8 cellular contexts compared by ENCODE assay signal in the genomic region with DNA sequence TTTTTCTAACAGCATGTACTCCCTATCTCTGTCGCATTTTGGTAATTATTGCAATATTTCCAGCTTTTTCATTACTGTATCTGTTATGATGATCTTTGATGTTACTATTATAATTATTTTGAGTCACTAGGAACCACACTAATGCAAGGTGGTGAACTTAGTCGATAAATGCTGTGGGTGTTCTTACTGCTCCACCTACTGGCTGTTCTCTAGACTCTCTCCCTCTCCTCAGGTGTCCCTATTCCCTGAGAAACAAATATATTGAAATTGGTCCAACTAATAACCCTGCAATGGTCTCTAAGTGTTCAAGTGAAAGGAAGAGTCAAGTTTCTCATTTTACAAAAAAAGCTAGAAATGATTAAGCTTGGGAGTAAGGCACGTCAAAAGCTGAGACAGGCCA. TPM values are rescaled to one million over a fixed set of nuclear protein-coding genes. Genes with fewer than 3 reads are reported as not detected.
DNase-seq lines count a peak whose midpoint lies in the region; ATAC-seq, FAIRE-seq and TF ChIP-seq lines count a peak whose summit lies in the region.

No MANE protein-coding gene starts in this region.

- no peak for TF ChIP-seq EP300 in H1 (IDR thresholded peaks at IDR 0.05; ENCODE audit: borderline replicate concordance in 1 of 2, low read depth in 2 of 2, low read length in 2 of 2)

- H3K27ac ChIP-seq in KMS-11 (no peak overlapping the region), H1 (ENCODE audit: low read depth, low read length) (no peak overlapping the region), colonic mucosa (no peak overlapping the region)

- H3K79me2 ChIP-seq in KMS-11 (ENCODE audit: insufficient read depth, low read depth) (peaks cover 32% of the 10 kb centered on the region), H1 (ENCODE audit: control insufficient read depth in 1 of 2, insufficient read depth in 2 of 2, low read length in 2 of 2) (peaks cover 0 to 20% of the 10 kb centered on the region in 2 experiments; a peak in 2 of 4 replicates)

- no peak overlapping the region for H2AFZ ChIP-seq in KMS-11 (ENCODE audit: low read depth)
- H2AFZ ChIP-seq in H1 (ENCODE audit: low read length) = no peak overlapping the region

- no peak overlapping the region for H2BK15ac ChIP-seq in H1 (ENCODE audit: low read length)

- H3K4me1 ChIP-seq in BE2C = no peaks in the 10 kb centered on the region
- H3K4me1 ChIP-seq in KMS-11 (ENCODE audit: low read depth, poor library complexity, severe bottlenecking) = peaks cover 13% of the 10 kb centered on the region
- H3K4me1 ChIP-seq in H1 (replicated peaks in 1 of 4; ENCODE audit: control insufficient read depth in 3 of 4, insufficient read depth in 4 of 4, low read length in 3 of 4) = no peaks in the 10 kb centered on the region
- no peaks in the 10 kb centered on the region for H3K4me1 ChIP-seq in colonic mucosa

- no peak overlapping the region for H3K14ac ChIP-seq in H1 (ENCODE audit: insufficient read length)

- H3K4me3 ChIP-seq in BE2C (ENCODE audit: low read depth, low read length) (no peak overlapping the region), KMS-11 (IDR thresholded peaks at IDR 0.05; ENCODE audit: insufficient read depth, low read depth, low read length) (no peak overlapping the region), H1 (ENCODE audit: extremely low read depth in 1 of 4, insufficient read depth in 2 of 4, low read depth in 3 of 4, low read length in 4 of 4) (no peak overlapping the region), colonic mucosa (no peak overlapping the region)

- H3K27me3 ChIP-seq in BE2C = no peaks in the 10 kb centered on the region
- no peaks in the 10 kb centered on the region for H3K27me3 ChIP-seq in KMS-11 (ENCODE audit: insufficient read depth, low read depth)
- peaks cover 0 to 3% (median 0%) of the 10 kb centered on the region in 4 experiments; a peak in 1 of 7 replicates for H3K27me3 ChIP-seq in H1 (replicated peaks in 1 of 4; ENCODE audit: control insufficient read depth in 3 of 4, extremely low read depth in 1 of 4, insufficient read depth in 3 of 4, low read length in 3 of 4)
- no peaks in the 10 kb centered on the region for H3K27me3 ChIP-seq in colonic mucosa

- H2AK5ac ChIP-seq in H1 (ENCODE audit: low read depth, low read length) = no peak overlapping the region

- H3K23ac ChIP-seq in H1 (ENCODE audit: insufficient read length) = no peak overlapping the region

- H3K4me1 Mint-ChIP-seq in type B pancreatic cell (ENCODE audit: unreplicated experiment) = peaks cover 4% of the 10 kb centered on the region

- H3K36me3 ChIP-seq in BE2C = no peaks in the 10 kb centered on the region
- 0 out of 2 replicates have a peak, but pooled peaks cover 5% of the 10 kb centered on the region for H3K36me3 ChIP-seq in KMS-11 (ENCODE audit: insufficient read depth)
- H3K36me3 ChIP-seq in H1 (ENCODE audit: control insufficient read depth in 2 of 4, insufficient read depth in 4 of 4, low read length in 3 of 4) = peaks cover 4 to 64% (median 28%) of the 10 kb centered on the region in 4 experiments; a peak in 6 of 8 replicates
- H3K36me3 ChIP-seq in colonic mucosa = no peaks in the 10 kb centered on the region

- TF ChIP-seq RAD21 in H1 (IDR thresholded peaks at IDR 0.05 in 1 of 2, conservative IDR thresholded peaks at IDR 0.05 in 1 of 2; ENCODE audit: low read depth in 2 of 2, low read length in 2 of 2) = peak; percentile 61 to 67

- 92% methylated on average over 3 of the region's 3 CpGs; no CpG with 5 or more reads in 1 of the 2 experiments for WGBS in H1 (ENCODE audit: extremely low coverage in 1 of 2, insufficient coverage in 1 of 2, insufficient read length in 1 of 2, insufficient replicate concordance in 2 of 2, low coverage in 1 of 2, low lambda C conversion rate in 2 of 2, missing lambda C conversion rate in 1 of 2), 2 experiments

- no peak overlapping the region for H4K5ac ChIP-seq in H1 (ENCODE audit: insufficient read length, low read depth, low read length)

- DNase-seq in BE2C (no peak), H1 (ENCODE audit: low read depth in 1 of 2, low spot score in 2 of 2) (no peak), type B pancreatic cell (ENCODE audit: extremely low spot score, unreplicated experiment) (no peak), mesenteric fat pad (ENCODE audit: low spot score) (no peak), colonic mucosa (no peak)
- DNase-seq in NK-92 treated with Interleukin-12 subunit alpha and Interleukin-12 subunit beta, amount 100 ng/mL, for 24 hours (lab: John Stamatoyannopoulos, UW) = no peak

- H3K36me3 Mint-ChIP-seq in type B pancreatic cell = peaks cover 29% of the 10 kb centered on the region

- intact Hi-C loops in colonic mucosa (cut with DNase I) = no loop called here

- FAIRE-seq in H1 (lab: Jason Lieb, UNC) = no peak

- no peaks in the 10 kb centered on the region for H3K23me2 ChIP-seq in H1 (ENCODE audit: low read depth, low read length)

- no peak overlapping the region for H3K9ac ChIP-seq in KMS-11
- H3K9ac ChIP-seq in H1 (replicated peaks in 1 of 4; ENCODE audit: extremely low read depth in 1 of 4, low read depth in 3 of 4, low read length in 3 of 4) = no peak overlapping the region
- H3K9ac ChIP-seq in colonic mucosa (ENCODE audit: low read depth in 2 of 2, low read length in 2 of 2) = no peak overlapping the region

- no peak overlapping the region for H2BK12ac ChIP-seq in H1 (ENCODE audit: low read depth, low read length)

- H3K27ac Mint-ChIP-seq in type B pancreatic cell = no peak overlapping the region

- H2BK120ac ChIP-seq in H1 (replicated peaks; ENCODE audit: low read depth, low read length) = no peak overlapping the region

- H3K79me1 ChIP-seq in H1 (ENCODE audit: low read depth, low read length) = no peaks in the 10 kb centered on the region

- H3K4me2 ChIP-seq in KMS-11 (no peak overlapping the region), H1 (ENCODE audit: insufficient read depth in 1 of 2, low read depth in 2 of 2, low read length in 2 of 2) (no peak overlapping the region)

- no peak for TF ChIP-seq POLR2A in H1 (IDR thresholded peaks at IDR 0.05; ENCODE audit: control extremely low read depth in 1 of 2, low read depth in 2 of 2, low read length in 2 of 2)

- H3K9me3 ChIP-seq in BE2C (no peaks in the 10 kb centered on the region), H1 (ENCODE audit: insufficient read depth in 2 of 2, low read depth in 1 of 2, low read length in 1 of 2) (no peaks in the 10 kb centered on the region), colonic mucosa (no peaks in the 10 kb centered on the region)

- no peak overlapping the region for H3K56ac ChIP-seq in H1 (replicated peaks; ENCODE audit: insufficient read length, low read depth, low read length)

- H3K9me3 Mint-ChIP-seq in type B pancreatic cell = no peaks in the 10 kb centered on the region

- no peak overlapping the region for H4K91ac ChIP-seq in H1 (replicated peaks; ENCODE audit: insufficient read length, low read length)

- no peaks in the 10 kb centered on the region for H3K27me3 Mint-ChIP-seq in type B pancreatic cell

- H3K4me3 Mint-ChIP-seq in type B pancreatic cell = no peak overlapping the region

- CTCF ChIA-PET in H1 (lab: Charles Lee; ENCODE audit: partially characterized antibody) = interaction anchor here (0.9 to 3.9 kb wide), 15 partner anchors 8 to 990 kb away, joined by 3 to 15 read pairs (median 5); a partner anchor contains a TSS

- H2BK20ac ChIP-seq in H1 (ENCODE audit: low read length) = no peak overlapping the region

- no peak overlapping the region for H3K18ac ChIP-seq in H1 (ENCODE audit: extremely low read depth, low read length)

- H3K4ac ChIP-seq in H1 (replicated peaks; ENCODE audit: insufficient read length, low read depth, low read length) = no peak overlapping the region

- H4K8ac ChIP-seq in H1 (ENCODE audit: extremely low read depth, insufficient read depth, low read length) = no peak overlapping the region

- peak; percentile 69 for ATAC-seq in GM19324 (IDR thresholded peaks at IDR 0.05; ENCODE audit: low FRiP score, unreplicated experiment)

- peak; percentile 50 for TF ChIP-seq CTCF in BE2C (IDR thresholded peaks at IDR 0.05; ENCODE audit: low read depth, low read length)
- TF ChIP-seq CTCF in KMS-11 (conservative IDR thresholded peaks at IDR 0.05; ENCODE audit: low read depth, low read length) = peak; percentile 67
- TF ChIP-seq CTCF in H1 (IDR thresholded peaks at IDR 0.05; ENCODE audit: control extremely low read depth in 1 of 3, insufficient read depth in 1 of 3, low read depth in 1 of 3, low read length in 3 of 3) = peak in 2 of 3 experiments; percentile 39 to 58; a peak in 3 of 4 replicates
- TF ChIP-seq CTCF in type B pancreatic cell (conservative IDR thresholded peaks at IDR 0.05) = peak; percentile 68
- TF ChIP-seq CTCF in colonic mucosa (IDR thresholded peaks at IDR 0.05) = no peak

- H4K20me1 ChIP-seq in KMS-11 (ENCODE audit: insufficient read depth) = peaks cover 6% of the 10 kb centered on the region; the same call in 1 of the 2 replicates
- H4K20me1 ChIP-seq in H1 (replicated peaks in 1 of 2; ENCODE audit: control insufficient read depth in 1 of 2, insufficient read depth in 2 of 2, low read length in 2 of 2) = no peaks in the 10 kb centered on the region

- POLR2A ChIA-PET in H1 (lab: Charles Lee; ENCODE audit: partially characterized antibody) = interaction anchor here (1.7 to 3.2 kb wide), 2 partner anchors 8 to 11 kb away, joined by 4 to 14 read pairs; a partner anchor contains a TSS

- H2BK5ac ChIP-seq in H1 (ENCODE audit: low read depth, low read length) = no peak overlapping the region

TF ChIP-seq in H1, 55 proteins besides CTCF, POLR2A, EP300 and RAD21:
- no peak for TF ChIP-seq GABPA (IDR thresholded peaks at IDR 0.05; ENCODE audit: borderline replicate concordance, insufficient read depth, low read length)
- no peak for TF ChIP-seq YY1 (IDR thresholded peaks at IDR 0.05; ENCODE audit: low read depth, low read length)
- TF ChIP-seq, protein P1, sequence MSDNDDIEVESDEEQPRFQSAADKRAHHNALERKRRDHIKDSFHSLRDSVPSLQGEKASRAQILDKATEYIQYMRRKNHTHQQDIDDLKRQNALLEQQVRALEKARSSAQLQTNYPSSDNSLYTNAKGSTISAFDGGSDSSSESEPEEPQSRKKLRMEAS (IDR thresholded peaks at IDR 0.05) = no peak
- no peak for TF ChIP-seq JUN (IDR thresholded peaks at IDR 0.05; ENCODE audit: low read depth, low read length)
- TF ChIP-seq RXRA (IDR thresholded peaks at IDR 0.05; ENCODE audit: insufficient read depth, low read depth, low read length) = no peak

RNA-seq across cellular contexts. Expression of a gene that starts 10.5 kb away (rescaled TPM):
- 26.3 TPM for polyA plus RNA-seq in BE2C (2012; ENCODE audit: insufficient read depth, insufficient read length, low read depth)
- 29.6 and 32.6 TPM in 2 replicates for total RNA-seq in H1 (2021; fragmentation: NEBNext Ultra II Directional; extraction: Animal tissue kit (Norgen Biotek cat#: 25700))
- 6.8 and 14.3 TPM in 2 replicates for polyA plus RNA-seq in H1 (2011; rRNA removed)
- polyA plus RNA-seq in H1 (2011; cell fraction: cytosol; rRNA removed) = 15.7 TPM
- polyA plus RNA-seq in H1 (2011; cell fraction: nucleus; rRNA removed) = 3.0 TPM
- polyA plus RNA-seq in H1 (2012, experiment 1 of 2) = 16.5 to 37.4 TPM (median 21.5 TPM) in 4 replicates
- 2.2 TPM for polyA plus RNA-seq in H1 (2012, experiment 2 of 2)
- polyA plus RNA-seq in H1 (2013, experiment 1 of 2) = 25.0 TPM
- polyA plus RNA-seq in H1 (2013, experiment 2 of 2) = 22.3 TPM
- polyA minus RNA-seq in H1 (2011; rRNA and poly(A)+ RNA removed) = 12.4 and 20.8 TPM in 2 replicates
- 7.4 TPM for polyA minus RNA-seq in H1 (2011; cell fraction: cytosol; rRNA and poly(A)+ RNA removed)
- 21.8 TPM for polyA minus RNA-seq in H1 (2011; cell fraction: nucleus; rRNA and poly(A)+ RNA removed)
- 21.6 and 34.5 TPM in 2 replicates for total RNA-seq in type B pancreatic cell (ENCODE audit: low replicate concordance)
- 21.5 TPM for total RNA-seq in mesenteric fat pad
- 10 to 100 TPM; 13.7 to 14.9 TPM for total RNA-seq in colonic mucosa
